In the genomic region with DNA sequence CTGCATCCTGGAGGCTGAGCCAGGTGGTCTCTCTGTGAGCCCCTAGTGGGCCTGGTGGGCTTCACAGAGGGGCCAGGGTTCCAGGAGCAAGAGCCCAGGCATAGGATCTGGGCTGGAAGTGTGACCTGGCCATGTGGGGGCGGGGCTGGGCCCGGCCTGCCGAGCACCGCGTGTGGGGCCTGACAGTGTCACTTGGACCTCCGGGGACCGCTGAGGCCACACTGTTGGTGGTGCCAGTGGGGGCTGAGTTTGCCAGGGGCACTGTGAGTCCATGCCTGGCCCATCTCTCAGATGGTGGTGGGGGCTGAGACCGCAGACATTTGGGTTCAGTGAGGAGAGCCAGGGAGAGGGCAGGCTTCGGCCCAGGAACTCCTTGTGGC, we compare ENCODE assay signal across 25 cellular contexts. TPM values are rescaled to one million over a fixed set of nuclear protein-coding genes. Genes with fewer than 3 reads are reported as not detected.
DNase-seq lines count a peak whose midpoint lies in the region; ATAC-seq, FAIRE-seq and TF ChIP-seq lines count a peak whose summit lies in the region.
"Had no signal": no experiment of that assay in that cellular context is flagged by ENCODE, and none has a peak within 500 bp of the region (broad histone marks: within the 10 kb centered on the region; RNA-seq: fewer than 3 reads in every experiment).

No MANE protein-coding gene starts in this region.

- peak overlapping the region; percentile 96 for H3K4ac ChIP-seq in trophoblast cell (ENCODE audit: low read depth, low read length)

- H3K79me1 ChIP-seq in trophoblast cell (ENCODE audit: low read length), result peaks cover 22% of the 10 kb centered on the region

- no peak overlapping the region for H3K27ac Mint-ChIP-seq in activated CD4-positive, alpha-beta T cell treated with anti-CD3 and anti-CD28 coated beads, Interleukin-2, amount 10 ng/mL, durations not matched to agents 7 days and 5 days
- H3K27ac Mint-ChIP-seq: activated CD8-positive, alpha-beta T cell treated with anti-CD3 and anti-CD28 coated beads for 36 hours had no signal

- RAD21 ChIA-PET in GM12878 (lab: Charles Lee; ENCODE audit: unreplicated experiment), result no interaction called here

- no peak for TF ChIP-seq CTCF in breast epithelium (IDR thresholded peaks at IDR 0.05)
- no peak for TF ChIP-seq CTCF in mammary epithelial cell (conservative IDR thresholded peaks at IDR 0.05 in 1 of 2, IDR thresholded peaks at IDR 0.05 in 1 of 2; ENCODE audit: extremely low read depth in 1 of 2, insufficient read depth in 1 of 2, low read depth in 1 of 2, low read length in 2 of 2)
- TF ChIP-seq CTCF in GM12878 (IDR thresholded peaks at IDR 0.05 in 2 of 3, conservative IDR thresholded peaks at IDR 0.05 in 1 of 3; ENCODE audit: control insufficient read depth in 2 of 3, extremely low read depth in 1 of 3, insufficient read depth in 1 of 3, low read depth in 3 of 3, low read length in 3 of 3), result no peak
- TF ChIP-seq CTCF in testis (IDR thresholded peaks at IDR 0.05), result no peak

- H3K14ac ChIP-seq in trophoblast cell (ENCODE audit: low read length), result peak overlapping the region; percentile 49

- H3K4me1 ChIP-seq in breast epithelium, result peaks cover 40 to 63% of the 10 kb centered on the region in 2 donors
- H3K4me1 ChIP-seq in mammary epithelial cell (ENCODE audit: insufficient read depth, low read length), result peaks cover 42% of the 10 kb centered on the region
- peaks cover 26% of the 10 kb centered on the region for H3K4me1 ChIP-seq in GM12878 (ENCODE audit: control insufficient read depth, insufficient read depth, low read length)
- H3K4me1 ChIP-seq in trophoblast cell (ENCODE audit: control insufficient read depth in 1 of 2, insufficient read depth in 2 of 2, low read length in 2 of 2), result peaks cover 52 to 67% of the 10 kb centered on the region in 2 experiments
- peaks cover 82% of the 10 kb centered on the region for H3K4me1 ChIP-seq in testis

- WGBS in mammary epithelial cell (ENCODE audit: low coverage, missing lambda C conversion rate), result 42% methylated on average over 7 of the region's 9 CpGs
- WGBS in GM12878 (ENCODE audit: insufficient coverage, insufficient replicate concordance, low lambda C conversion rate, missing lambda C conversion rate), result 92% methylated on average over 9 of the region's 9 CpGs
- WGBS in trophoblast cell (ENCODE audit: extremely low coverage, insufficient coverage, insufficient read length), result no CpG with 5 or more reads among the region's 9 CpGs
- 55 to 100% methylated on average over 2 to 9 of the region's 9 CpGs for WGBS in testis, 2 donors

- peak overlapping the region; percentile 15 for H4K91ac ChIP-seq in trophoblast cell (ENCODE audit: low read depth, low read length)

- H3K79me2 ChIP-seq in mammary epithelial cell (ENCODE audit: insufficient read depth, low read length), result peaks cover 98% of the 10 kb centered on the region
- peaks cover 68% of the 10 kb centered on the region for H3K79me2 ChIP-seq in GM12878 (ENCODE audit: control insufficient read depth, insufficient read depth, low read length)
- peaks cover 49% of the 10 kb centered on the region for H3K79me2 ChIP-seq in trophoblast cell (ENCODE audit: control insufficient read depth, insufficient read depth, low read length, poor library complexity)

- H4K20me1 ChIP-seq in mammary epithelial cell (ENCODE audit: insufficient read depth, low read length) (peaks cover 23% of the 10 kb centered on the region), GM12878 (ENCODE audit: control insufficient read depth, insufficient read depth) (no peaks in the 10 kb centered on the region; the same call in 1 of the 2 replicates)

- H3K18ac ChIP-seq in trophoblast cell (ENCODE audit: low read length), result peak overlapping the region; percentile 62

- H3K9me3 Mint-ChIP-seq in activated CD4-positive, alpha-beta T cell treated with anti-CD3 and anti-CD28 coated beads, Interleukin-2, amount 10 ng/mL, durations not matched to agents 7 days and 5 days, result no peaks in the 10 kb centered on the region
- H3K9me3 Mint-ChIP-seq: activated CD8-positive, alpha-beta T cell treated with anti-CD3 and anti-CD28 coated beads for 36 hours; brain; CD8-positive, alpha-beta memory T cell had no signal

- H2BK5ac ChIP-seq in trophoblast cell (ENCODE audit: low read depth, low read length, poor library complexity), result peak overlapping the region; percentile 42

- H3K36me3 ChIP-seq in breast epithelium, result no peaks in the 10 kb centered on the region
- H3K36me3 ChIP-seq in mammary epithelial cell (ENCODE audit: insufficient read depth, low read length), result no peaks in the 10 kb centered on the region
- no peaks in the 10 kb centered on the region; a peak in 1 of 4 replicates for H3K36me3 ChIP-seq in GM12878 (ENCODE audit: control insufficient read depth in 2 of 2, insufficient read depth in 2 of 2, low read length in 1 of 2)
- H3K36me3 ChIP-seq in trophoblast cell (ENCODE audit: control insufficient read depth in 1 of 2, insufficient read depth in 2 of 2, low read length in 2 of 2), result peaks cover 3% of the 10 kb centered on the region in 2 experiments
- no peaks in the 10 kb centered on the region for H3K36me3 ChIP-seq in testis (ENCODE audit: low read depth, missing control alignments)
- H3K36me3 ChIP-seq: thoracic aorta had no signal

- peaks cover 6% of the 10 kb centered on the region for H3K36me3 Mint-ChIP-seq in activated CD4-positive, alpha-beta T cell treated with anti-CD3 and anti-CD28 coated beads, Interleukin-2, amount 10 ng/mL, durations not matched to agents 7 days and 5 days (ENCODE audit: low read depth)
- H3K36me3 Mint-ChIP-seq: brain had no signal

- FAIRE-seq in GM12878 (lab: Jason Lieb, UNC), result no peak
- FAIRE-seq: A204.1, H54, islet of Langerhans had no signal

- DNase-seq in breast epithelium (ENCODE audit: low spot score in 2 of 2) (no peak), mammary epithelial cell (no peak), GM12878 (ENCODE audit: low read depth, low spot score) (no peak), trophoblast cell (no peak), testis (no peak), NCI-H2107 treated with DMSO at 0.1 percent for 48 hours (lab: John Stamatoyannopoulos, UW; ENCODE audit: unreplicated experiment) (no peak)
- DNase-seq in activated CD4-positive, alpha-beta T cell treated with anti-CD3 and anti-CD28 coated beads, Interleukin-2, amount 10 ng/mL, durations not matched to agents 7 days and 5 days, result no peak
- DNase-seq: activated CD4-positive, alpha-beta T cell treated with anti-CD3 and anti-CD28 coated beads for 1 hour; activated CD8-positive, alpha-beta T cell treated with anti-CD3 and anti-CD28 coated beads for 36 hours; CD8-positive, alpha-beta memory T cell; DMS153; MM.1S; naive thymus-derived CD4-positive, alpha-beta T cell; NCI-H1417; NCI-H2081; NCI-H345; NCI-H82; stimulated activated CD4-positive, alpha-beta T cell treated with anti-CD3 and anti-CD28 coated beads, Interleukin-12 subunit alpha, Interleukin-12 subunit beta, amount 100 ng/mL, for 4 hours; stimulated activated CD4-positive, alpha-beta T cell treated with anti-CD3 and anti-CD28 coated beads, Interleukin-4, amount 100 ng/mL, for 1 hour had no signal

- H3K27ac ChIP-seq in breast epithelium, result peak overlapping the region; percentile 74 to 75
- no peak overlapping the region for H3K27ac ChIP-seq in mammary epithelial cell (ENCODE audit: insufficient read depth, low read depth, low read length)
- no peak overlapping the region for H3K27ac ChIP-seq in GM12878 (ENCODE audit: control insufficient read depth, insufficient read depth)
- no peak overlapping the region for H3K27ac ChIP-seq in trophoblast cell (ENCODE audit: low read depth, low read length)
- H3K27ac ChIP-seq in testis, result peak overlapping the region; percentile 48 to 70
- H3K27ac ChIP-seq: thoracic aorta had no signal

- H3K23ac ChIP-seq in trophoblast cell (ENCODE audit: low read length), result no peak overlapping the region

- CTCF ChIA-PET in mammary epithelial cell (lab: Charles Lee; ENCODE audit: low non-redundant PET), result no interaction called here
- CTCF ChIA-PET in GM12878 (lab: Yijun Ruan, JAX), result no interaction called here
- CTCF ChIA-PET in activated CD4-positive, alpha-beta T cell treated with anti-CD3 and anti-CD28 coated beads, Interleukin-2, amount 10 ng/mL, durations not matched to agents 7 days and 5 days (lab: Charles Lee), result no interaction called here

- no peak for TF ChIP-seq POLR2A in breast epithelium (IDR thresholded peaks at IDR 0.05)
- no peak for TF ChIP-seq POLR2A in GM12878 (IDR thresholded peaks at IDR 0.05; ENCODE audit: low read depth, low read length)
- no peak for TF ChIP-seq POLR2A in testis (IDR thresholded peaks at IDR 0.05)

- BruUV-seq in mammary epithelial cell (replicated peaks; lab: Mats Ljungman, UMichigan), result no TSS peak
- no TSS peak for BruUV-seq in GM12878 (replicated peaks; lab: Mats Ljungman, UMichigan)

- no peak for TF ChIP-seq RAD21 in GM12878 (IDR thresholded peaks at IDR 0.05; ENCODE audit: insufficient read depth, low read depth, low read length)

- peak overlapping the region; percentile 12 for H2BK12ac ChIP-seq in trophoblast cell (ENCODE audit: low read length)

- no peak for TF ChIP-seq EP300 in GM12878 (IDR thresholded peaks at IDR 0.05; ENCODE audit: borderline replicate concordance in 1 of 2, control insufficient read depth in 1 of 2, low read depth in 2 of 2, low read length in 2 of 2)

- H3K27me3 Mint-ChIP-seq in activated CD4-positive, alpha-beta T cell treated with anti-CD3 and anti-CD28 coated beads, Interleukin-2, amount 10 ng/mL, durations not matched to agents 7 days and 5 days, result no peaks in the 10 kb centered on the region
- H3K27me3 Mint-ChIP-seq: activated CD8-positive, alpha-beta T cell treated with anti-CD3 and anti-CD28 coated beads for 36 hours; naive thymus-derived CD4-positive, alpha-beta T cell had no signal

- no peak overlapping the region for H4K12ac ChIP-seq in trophoblast cell (ENCODE audit: low read depth, low read length)

- H3K4me3 Mint-ChIP-seq in activated CD4-positive, alpha-beta T cell treated with anti-CD3 and anti-CD28 coated beads, Interleukin-2, amount 10 ng/mL, durations not matched to agents 7 days and 5 days, result no peak overlapping the region
- H3K4me3 Mint-ChIP-seq: activated CD8-positive, alpha-beta T cell treated with anti-CD3 and anti-CD28 coated beads for 36 hours had no signal

- POLR2A ChIA-PET in GM12878 (lab: Charles Lee), result no interaction called here
- POLR2A ChIA-PET in activated CD4-positive, alpha-beta T cell treated with anti-CD3 and anti-CD28 coated beads, Interleukin-2, amount 10 ng/mL, durations not matched to agents 7 days and 5 days (lab: Charles Lee), result no interaction called here

- H3K4me2 ChIP-seq in mammary epithelial cell (ENCODE audit: insufficient read depth, low read depth, low read length) (no peak overlapping the region), GM12878 (ENCODE audit: control insufficient read depth, insufficient read depth) (peak overlapping the region; percentile 60; the same call in 1 of the 2 replicates), trophoblast cell (ENCODE audit: low read length) (no peak overlapping the region)

- no peaks in the 10 kb centered on the region for H3K27me3 ChIP-seq in breast epithelium
- H3K27me3 ChIP-seq in mammary epithelial cell (ENCODE audit: insufficient read depth, low read length), result no peaks in the 10 kb centered on the region
- H3K27me3 ChIP-seq in GM12878 (replicated peaks in 1 of 2; ENCODE audit: control insufficient read depth in 2 of 2, insufficient read depth in 2 of 2, low read length in 1 of 2), result no peaks in the 10 kb centered on the region
- H3K27me3 ChIP-seq in trophoblast cell (ENCODE audit: insufficient read depth, low read length), result no peaks in the 10 kb centered on the region
- H3K27me3 ChIP-seq in testis, result no peaks in the 10 kb centered on the region

- ATAC-seq in GM12878 (no peak), GM18502 (IDR thresholded peaks at IDR 0.05; ENCODE audit: poor library complexity, unreplicated experiment) (no peak)
- ATAC-seq: activated CD8-positive, alpha-beta T cell treated with anti-CD3 and anti-CD28 coated beads for 36 hours; naive thymus-derived CD4-positive, alpha-beta T cell had no signal

- H3K9me3 ChIP-seq in breast epithelium (no peaks in the 10 kb centered on the region), mammary epithelial cell (replicated peaks; ENCODE audit: insufficient read depth, low read length) (no peaks in the 10 kb centered on the region), GM12878 (replicated peaks; ENCODE audit: control insufficient read depth, insufficient read depth, low read length) (no peaks in the 10 kb centered on the region), trophoblast cell (ENCODE audit: insufficient read depth, low read depth, low read length) (no peaks in the 10 kb centered on the region), testis (no peaks in the 10 kb centered on the region)
- H3K9me3 ChIP-seq: thoracic aorta had no signal

- H2AK5ac ChIP-seq in trophoblast cell (ENCODE audit: low read length), result peak overlapping the region; percentile 71

- no peak overlapping the region for H4K8ac ChIP-seq in trophoblast cell (ENCODE audit: low read depth, low read length)

- H3K9ac ChIP-seq in mammary epithelial cell (ENCODE audit: insufficient read depth, low read length), result no peak overlapping the region
- H3K9ac ChIP-seq in GM12878 (ENCODE audit: control insufficient read depth, insufficient read depth, low read length), result no peak overlapping the region
- no peak overlapping the region for H3K9ac ChIP-seq in trophoblast cell (ENCODE audit: low read length)

- SMC1A ChIA-PET in GM12878 (lab: Charles Lee; ENCODE audit: uncharacterized antibody, unreplicated experiment), result no interaction called here

- dilution Hi-C loops in mammary epithelial cell (cut with HindIII; ENCODE audit: low sequenced_read_pairs), result no loop called here

- H2AFZ ChIP-seq in mammary epithelial cell (ENCODE audit: low read depth, low read length) (no peak overlapping the region), GM12878 (ENCODE audit: control insufficient read depth, low read depth, low read length) (no peak overlapping the region), trophoblast cell (ENCODE audit: insufficient read depth, low read length, poor library complexity) (peak overlapping the region; percentile 27)

- peaks cover 29% of the 10 kb centered on the region for H3K4me1 Mint-ChIP-seq in activated CD4-positive, alpha-beta T cell treated with anti-CD3 and anti-CD28 coated beads, Interleukin-2, amount 10 ng/mL, durations not matched to agents 7 days and 5 days

- H2BK120ac ChIP-seq in trophoblast cell (ENCODE audit: insufficient read depth, low read length, poor library complexity), result peak overlapping the region; percentile 4

- peak overlapping the region in 2 of 3 donors; percentile 20 to 37 for H3K4me3 ChIP-seq in breast epithelium
- no peak overlapping the region for H3K4me3 ChIP-seq in mammary epithelial cell (replicated peaks in 1 of 3; ENCODE audit: insufficient read depth in 1 of 3, low read depth in 2 of 3, low read length in 3 of 3)
- no peak overlapping the region for H3K4me3 ChIP-seq in GM12878
- no peak overlapping the region for H3K4me3 ChIP-seq in trophoblast cell (ENCODE audit: low read depth, low read length)
- no peak overlapping the region for H3K4me3 ChIP-seq in testis
- H3K4me3 ChIP-seq: thoracic aorta had no signal

- intact Hi-C loops in breast epithelium (cut with DNase I; ENCODE audit: low total_unique reads) (loop anchor here (10.0 kb wide), 1 partner anchor 350 kb away; the partner anchor contains the start of genes DDX51 and NOC4L), mammary epithelial cell (cut with micrococcal nuclease) (no loop called here), GM12878 (cut with micrococcal nuclease; ENCODE audit: unreplicated experiment) (no loop called here), testis (cut with DNase I; ENCODE audit: low total_unique reads) (no loop called here)

- in situ Hi-C loops in mammary epithelial cell (cut with MboI; ENCODE audit: low sequenced_read_pairs in 2 of 2) (no loop called here), GM12878 (cut with MboI) (no loop called here)

RNA-seq across cellular contexts. Expression of gene FBRSL1, which starts 5.2 kb away (rescaled TPM):
- 1 to 10 TPM; 3.5 to 9.8 (median 7.2) TPM for total RNA-seq in breast epithelium
- 10 to 100 TPM; 28.8 to 58.6 TPM for total RNA-seq in mammary epithelial cell
- 17.2 TPM for polyA plus RNA-seq in mammary epithelial cell
- 1.6 TPM for polyA minus RNA-seq in mammary epithelial cell
- 30.6 and 38.6 TPM in 2 replicates for total RNA-seq in GM12878 (2013; cell fraction: nucleolus; rRNA removed)
- 4.5 and 6.3 TPM in 2 replicates for total RNA-seq in GM12878 (2014; rRNA removed)
- 2.0 and 6.7 TPM in 2 replicates for total RNA-seq in GM12878 (2014; rRNA removed; fragmentation: Illumina TruSeq; extraction: Trizol)
- total RNA-seq in GM12878 (2021), result 53.4 and 55.1 TPM in 2 replicates
- polyA plus RNA-seq in GM12878 (2011; ENCODE audit: low read depth), result 34.4 TPM
- polyA plus RNA-seq in GM12878 (2011; rRNA removed), result 0.40 and 0.81 TPM in 2 replicates
- 2.6 and 7.9 TPM in 2 replicates for polyA plus RNA-seq in GM12878 (2011; cell fraction: cytosol; rRNA removed)
- 17.0 and 38.4 TPM in 2 replicates for polyA plus RNA-seq in GM12878 (2011; cell fraction: nucleus; rRNA removed)
- 21.0 and 21.8 TPM in 2 replicates for polyA plus RNA-seq in GM12878 (2012)
- 1.1 and 12.3 TPM in 2 replicates for polyA plus RNA-seq in GM12878 (2014; fragmentation: Illumina TruSeq; extraction: Trizol)
- polyA plus RNA-seq in GM12878 (2014; fragmentation: Nextera tagmentation; extraction: Ambion mirVana), result under 1 TPM; 0.19 to 0.58 TPM
- 19.9 and 29.3 TPM in 2 replicates for polyA plus RNA-seq in GM12878 (2014; rRNA removed)
- 1 to 10 TPM; 1.4 to 1.9 TPM for polyA plus RNA-seq in GM12878 (2016; fragmentation: Nextera tagmentation; extraction: Ambion mirVana)
- polyA minus RNA-seq in GM12878 (2011; rRNA and poly(A)+ RNA removed), result 0.59 and 2.1 TPM in 2 replicates
- 7.5 and 13.1 TPM in 2 replicates for polyA minus RNA-seq in GM12878 (2011; cell fraction: cytosol; rRNA and poly(A)+ RNA removed)
- 2.8 and 6.9 TPM in 2 replicates for polyA minus RNA-seq in GM12878 (2011; cell fraction: nucleus; rRNA and poly(A)+ RNA removed)
- 64.1 and 68.4 TPM in 2 replicates for polyA plus RNA-seq in trophoblast cell (2013)
- 10 to 100 TPM; 88.3 to 98.9 TPM for total RNA-seq in testis
- 51.1 TPM for polyA plus RNA-seq in testis (ENCODE audit: insufficient read depth, low read depth, low replicate concordance)
- total RNA-seq in activated CD4-positive, alpha-beta T cell treated with anti-CD3 and anti-CD28 coated beads, Interleukin-2, amount 10 ng/mL, durations not matched to agents 7 days and 5 days, result 10 to 100 TPM; 49.8 to 51.1 TPM

Comparison
In these comparisons a context has a peak if more than half of its experiments do, and no peak if none do; other contexts are left out.
1. H3K27ac ChIP-seq: peak in breast epithelium (2 of 2) and testis (2 of 2); none in mammary epithelial cell (single experiment), GM12878 (single experiment) and trophoblast cell (single experiment).
2. H3K4me3 ChIP-seq: peak in breast epithelium (2 of 3); none in mammary epithelial cell (0 of 3), GM12878 (single experiment), trophoblast cell (single experiment) and testis (0 of 2).